ENCODE assay signal across 21 cellular contexts in the genomic region with DNA sequence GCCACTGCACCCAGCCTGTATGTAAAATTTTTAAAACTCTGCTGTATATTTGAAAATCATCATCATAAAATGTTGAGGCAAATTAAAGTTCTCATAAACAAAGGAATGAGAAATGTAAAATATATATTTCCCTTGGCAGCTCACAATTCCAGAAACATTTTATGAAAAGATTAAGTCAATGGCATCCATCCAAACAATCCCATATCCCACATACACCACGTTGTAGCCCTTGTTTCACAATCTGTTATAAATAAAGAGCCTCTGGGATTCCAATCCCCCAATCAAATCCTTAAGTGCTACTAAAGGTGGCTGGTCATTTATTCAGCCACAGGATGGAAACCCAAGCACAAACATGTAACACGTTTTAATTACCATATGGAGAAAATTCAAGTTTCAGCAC. TPM values are rescaled to one million over a fixed set of nuclear protein-coding genes. Genes with fewer than 3 reads are reported as not detected.
A peak's percentile ranks its signal among the peaks of the same experiment; 100 is the strongest.
DNase-seq lines count a peak whose midpoint lies in the region; TF ChIP-seq lines count a peak whose summit lies in the region.
"Had no signal": no experiment of that assay in that cellular context is flagged by ENCODE, and none has a peak within 500 bp of the region (broad histone marks: within the 10 kb centered on the region; RNA-seq: fewer than 3 reads in every experiment).

No MANE protein-coding gene starts in this region.

- TF ChIP-seq CTCF in AG10803 (conservative IDR thresholded peaks at IDR 0.05; ENCODE audit: low read length) (no peak), fibroblast of pulmonary artery (IDR thresholded peaks at IDR 0.05; ENCODE audit: low read length, missing control alignments) (no peak), osteoblast (IDR thresholded peaks at IDR 0.05; ENCODE audit: extremely low read depth, low read depth, low read length) (no peak)

- H2AFZ ChIP-seq in osteoblast (ENCODE audit: low read length): no peak overlapping the region

- H3K4me1 ChIP-seq in adipocyte (ENCODE audit: control insufficient read depth, insufficient read depth, low read length): peaks cover 12% of the 10 kb centered on the region
- H3K4me1 ChIP-seq in osteoblast (ENCODE audit: insufficient read depth, low read length): peaks cover 3% of the 10 kb centered on the region
- H3K4me1 ChIP-seq: BE2C had no signal

- H4K20me1 ChIP-seq in osteoblast (ENCODE audit: insufficient read depth, low read length): peaks cover 4% of the 10 kb centered on the region

- no peak overlapping the region for H3K4me2 ChIP-seq in osteoblast (ENCODE audit: insufficient read depth, low read length)

- H3K4me3 ChIP-seq in AG10803 (ENCODE audit: low read length) (no peak overlapping the region), adipocyte (ENCODE audit: low read length) (no peak overlapping the region), fibroblast of pulmonary artery (replicated peaks; ENCODE audit: low read depth, low read length) (no peak overlapping the region), osteoblast (ENCODE audit: insufficient read depth, low read length) (no peak overlapping the region)

- no peak overlapping the region for H3K9ac ChIP-seq in adipocyte (ENCODE audit: low read length)

- DNase-seq in AG10803 (ENCODE audit: low read depth): peak; percentile 30
- DNase-seq in adipocyte (ENCODE audit: low read depth): peak; percentile 64
- DNase-seq in fibroblast of pulmonary artery (ENCODE audit: low read depth): peak; percentile 47
- DNase-seq in osteoblast (ENCODE audit: insufficient read length, low spot score, missing footprints): peak; percentile 26
- no peak for DNase-seq in NOMO-1 treated with DMSO at 0.1 percent for 48 hours (lab: John Stamatoyannopoulos, UW; ENCODE audit: unreplicated experiment)
- no peak for DNase-seq in NCI-H187 (lab: John Stamatoyannopoulos, UW)
- no peak for DNase-seq in KBM-7
- DNase-seq in EL: no peak
- DNase-seq: 8988T; BE2C; C1 segment of cervical spinal cord; CD4-positive, CD25-positive, alpha-beta regulatory T cell; CD8-positive, alpha-beta memory T cell; COR-L47; DMS 273 treated with DMSO at 0.1 percent for 48 hours; DMS53; DND-41; GDM1; GOT3; H7; HFFc6 had no signal

- no peaks in the 10 kb centered on the region for H3K9me3 ChIP-seq in adipocyte (ENCODE audit: control insufficient read depth, low read length)
- no peaks in the 10 kb centered on the region for H3K9me3 ChIP-seq in osteoblast (ENCODE audit: low read depth, low read length)
- H3K9me3 ChIP-seq: BE2C had no signal

- no peak overlapping the region for H3K27ac ChIP-seq in osteoblast (ENCODE audit: low read depth, low read length)

- in situ Hi-C loops in KBM-7 (cut with MboI; ENCODE audit: low pct_unique_long_range_greater_than_20kb, low sequenced_read_pairs): no loop called here

- H3K27me3 ChIP-seq in adipocyte (replicated peaks; ENCODE audit: control insufficient read depth, insufficient read depth, low read length): no peaks in the 10 kb centered on the region
- no peaks in the 10 kb centered on the region for H3K27me3 ChIP-seq in osteoblast (ENCODE audit: insufficient read depth, low read length)
- H3K27me3 ChIP-seq: BE2C had no signal

- H3K79me2 ChIP-seq in osteoblast (ENCODE audit: insufficient read depth, low read length): peaks cover 12% of the 10 kb centered on the region

- H3K36me3 ChIP-seq in adipocyte (ENCODE audit: control insufficient read depth, insufficient read depth, low read length, severe bottlenecking) (peaks cover 96% of the 10 kb centered on the region), osteoblast (ENCODE audit: insufficient read depth, low read length) (peaks cover 74% of the 10 kb centered on the region)
- H3K36me3 ChIP-seq: BE2C had no signal

RNA-seq across cellular contexts. Expression of a gene that starts 51.7 kb away (rescaled TPM):
- 53.9 and 64.4 TPM in 2 replicates for total RNA-seq in osteoblast

Comparison
In these comparisons a context has a peak if more than half of its experiments do, and no peak if none do; other contexts are left out.
1. DNase-seq: peak in AG10803 (single experiment), adipocyte (single experiment), fibroblast of pulmonary artery (single experiment) and osteoblast (single experiment); none in NOMO-1 treated with DMSO at 0.1 percent for 48 hours (single experiment), NCI-H187 (0 of 2), KBM-7 (single experiment) and EL (single experiment).